ENCODE assay signal across 19 cellular contexts in the genomic region with DNA sequence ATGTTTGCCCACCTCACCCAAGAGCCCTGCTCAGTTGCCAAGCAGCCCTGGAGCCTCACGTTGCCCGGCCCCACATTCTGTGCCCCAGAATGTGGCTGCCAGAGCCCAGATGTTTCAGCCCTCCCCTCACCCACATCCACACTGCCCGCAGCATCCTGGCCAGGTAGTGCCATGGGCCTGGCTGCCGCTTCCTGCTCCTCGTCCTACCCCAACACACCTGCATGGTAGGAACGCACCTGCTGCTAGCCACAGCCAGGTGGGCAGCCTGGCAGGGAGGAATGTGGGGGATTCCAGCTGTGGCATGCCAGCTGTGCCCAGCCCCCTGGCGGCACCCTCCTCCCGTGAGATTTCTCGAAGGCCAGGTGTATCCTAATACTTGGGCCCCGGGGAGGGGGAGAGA. TPM values are rescaled to one million over a fixed set of nuclear protein-coding genes. Genes with fewer than 3 reads are reported as not detected.
"Had no signal": no experiment of that assay in that cellular context is flagged by ENCODE, and none has a peak within 500 bp of the region (broad histone marks: within the 10 kb centered on the region; RNA-seq: fewer than 3 reads in every experiment).

No MANE protein-coding gene starts in this region.

- H3K4me1 ChIP-seq: uterus had no signal

- H3K27ac ChIP-seq: ascending aorta, esophagus muscularis mucosa, tibial artery, uterus, WERI-Rb-1 had no signal

- H3K27me3 ChIP-seq: ascending aorta, esophagus muscularis mucosa, tibial artery, uterus had no signal

- H3K4me3 ChIP-seq: ascending aorta, esophagus muscularis mucosa, tibial artery, uterus had no signal

- H3K36me3 ChIP-seq: ascending aorta, esophagus muscularis mucosa, tibial artery, uterus, WERI-Rb-1 had no signal

- DNase-seq: activated CD4-positive, alpha-beta memory T cell treated with anti-CD3 and anti-CD28 coated beads for 36 hours; activated CD8-positive, alpha-beta memory T cell treated with anti-CD3 and anti-CD28 coated beads, Interleukin-2, amount 10 ng/mL, durations not matched to agents 7 days and 5 days; activated naive CD4-positive, alpha-beta T cell treated with anti-CD3 and anti-CD28 coated beads, Interleukin-2, amount 10 ng/mL, durations not matched to agents 7 days and 5 days; activated T-cell treated with anti-CD3 and anti-CD28 coated beads, Interleukin-2, amount 50 U/mL, for 1 hour; naive thymus-derived CD8-positive, alpha-beta T cell; nucleus accumbens; stimulated activated CD4-positive, alpha-beta T cell treated with anti-CD3 and anti-CD28 coated beads, Interleukin-4, amount 100 ng/mL, for 1 hour; stimulated activated naive B cell treated with anti-CD40 and anti-IgM and Interleukin-4, amounts not matched to agents 10 μg/mL and 1 μg/mL and 100 μg/mL, for 72 hours; tibial artery; uterus; WERI-Rb-1 had no signal

- H3K9me3 ChIP-seq: ascending aorta, esophagus muscularis mucosa, tibial artery, uterus had no signal

RNA-seq across cellular contexts. Expression of a gene that starts 18.4 kb away (rescaled TPM):
- total RNA-seq: ascending aorta; bronchial epithelial cell; left lobe of liver; naive thymus-derived CD8-positive, alpha-beta T cell; posterior vena cava; skeletal muscle tissue; subcutaneous adipose tissue had no signal
- polyA plus RNA-seq: keratinocyte; naive thymus-derived CD8-positive, alpha-beta T cell had no signal
